20 cellular contexts compared by ENCODE assay signal in the genomic region with DNA sequence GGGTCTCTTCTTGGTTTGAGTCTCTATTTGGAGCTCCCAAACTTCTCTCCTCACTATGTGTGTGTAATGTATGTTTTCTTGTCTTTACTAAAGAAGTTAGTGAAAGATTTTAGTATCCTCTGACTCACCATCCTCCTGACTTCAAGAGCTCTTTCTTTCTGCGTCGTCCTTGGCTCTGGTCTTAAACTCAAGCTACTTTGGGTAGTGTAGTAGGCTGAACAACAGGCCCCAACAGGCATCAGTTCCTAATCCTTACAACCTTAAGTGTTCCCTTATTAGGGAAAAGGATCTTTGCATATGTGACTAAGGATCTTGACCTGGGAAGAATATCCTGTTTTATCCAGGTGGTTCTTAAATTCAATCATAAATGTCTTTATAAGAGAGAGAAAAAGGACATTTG.
"Had no signal": no experiment of that assay in that cellular context is flagged by ENCODE, and none has a peak within 500 bp of the region (broad histone marks: within the 10 kb centered on the region; RNA-seq: fewer than 3 reads in every experiment).

No MANE protein-coding gene starts in this region.

- H3K27ac Mint-ChIP-seq: activated CD8-positive, alpha-beta T cell treated with anti-CD3 and anti-CD28 coated beads for 36 hours; activated naive CD4-positive, alpha-beta T cell treated with anti-CD3 and anti-CD28 coated beads, Interleukin-2, amount 50 U/mL, for 24 hours; naive thymus-derived CD4-positive, alpha-beta T cell; T-helper 1 cell treated with Interleukin-12 subunit alpha and Interleukin-12 subunit beta and Interleukin-4 antibody, amounts not matched to agents 30 μg/mL and 1 μg/mL, for 36 hours; WTC11 had no signal

- DNase-seq: activated CD4-positive, alpha-beta T cell treated with anti-CD3 and anti-CD28 coated beads for 4 hours; activated CD8-positive, alpha-beta T cell treated with anti-CD3 and anti-CD28 coated beads for 36 hours; activated effector memory CD4-positive, alpha-beta T cell treated with anti-CD3 and anti-CD28 coated beads, Interleukin-2, amount 50 U/mL, for 16 hours; activated T-cell treated with anti-CD3 and anti-CD28 coated beads, Interleukin-2, amount 50 U/mL, for 48 hours; effector CD8-positive, alpha-beta T cell; kidney; left lung; mucosa of descending colon; naive thymus-derived CD4-positive, alpha-beta T cell; stimulated activated CD4-positive, alpha-beta T cell treated with anti-CD3 and anti-CD28 coated beads, Interleukin-4, amount 100 ng/mL, for 24 hours; stimulated activated CD8-positive, alpha-beta memory T cell treated with anti-CD3 and anti-CD28 coated beads, Interleukin-4, amount 100 ng/mL, for 48 hours; stimulated activated naive CD8-positive, alpha-beta T cell treated with anti-CD3 and anti-CD28 coated beads, Interleukin-15, Interleukin-2, amounts not matched to agents 100 U/mL and 50 U/mL, for 24 hours; transverse colon had no signal

- H3K27me3 ChIP-seq: hepatocyte, left lung, right atrium auricular region, transverse colon had no signal

- H3K9me3 ChIP-seq: mucosa of descending colon, transverse colon had no signal

- H3K4me1 ChIP-seq: left lung had no signal

- ATAC-seq: activated CD8-positive, alpha-beta T cell treated with anti-CD3 and anti-CD28 coated beads for 36 hours; left lung; mucosa of descending colon; naive thymus-derived CD4-positive, alpha-beta T cell; stimulated activated naive CD8-positive, alpha-beta T cell treated with anti-CD3 and anti-CD28 coated beads, Interleukin-15, Interleukin-2, amounts not matched to agents 100 U/mL and 50 U/mL, for 24 hours; WTC11 had no signal

- H3K9me3 Mint-ChIP-seq: activated naive CD4-positive, alpha-beta T cell treated with anti-CD3 and anti-CD28 coated beads, Interleukin-2, amount 50 U/mL, for 24 hours; T-helper 1 cell treated with Interleukin-12 subunit alpha and Interleukin-12 subunit beta and Interleukin-4 antibody, amounts not matched to agents 30 μg/mL and 1 μg/mL, for 36 hours had no signal

- H3K27me3 Mint-ChIP-seq: progenitor cell of endocrine pancreas had no signal

- H3K4me3 Mint-ChIP-seq: activated CD8-positive, alpha-beta T cell treated with anti-CD3 and anti-CD28 coated beads for 36 hours; activated naive CD4-positive, alpha-beta T cell treated with anti-CD3 and anti-CD28 coated beads, Interleukin-2, amount 50 U/mL, for 24 hours; naive thymus-derived CD4-positive, alpha-beta T cell; T-helper 1 cell treated with Interleukin-12 subunit alpha and Interleukin-12 subunit beta and Interleukin-4 antibody, amounts not matched to agents 30 μg/mL and 1 μg/mL, for 36 hours; WTC11 had no signal

- H3K4me2 ChIP-seq: hepatocyte had no signal

- H3K4me1 Mint-ChIP-seq: activated naive CD4-positive, alpha-beta T cell treated with anti-CD3 and anti-CD28 coated beads, Interleukin-2, amount 50 U/mL, for 24 hours had no signal

- H3K36me3 Mint-ChIP-seq: activated naive CD4-positive, alpha-beta T cell treated with anti-CD3 and anti-CD28 coated beads, Interleukin-2, amount 50 U/mL, for 24 hours; naive thymus-derived CD4-positive, alpha-beta T cell had no signal

- H3K4me3 ChIP-seq: hepatocyte, left lung, mucosa of descending colon, right atrium auricular region, skin epidermis, transverse colon had no signal

- H3K27ac ChIP-seq: hepatocyte, left lung, right atrium auricular region, transverse colon had no signal

- H3K79me2 ChIP-seq: hepatocyte had no signal

- H3K36me3 ChIP-seq: left lung, right atrium auricular region, transverse colon had no signal
